ENCODE assay signal across 8 cellular contexts in the genomic region with DNA sequence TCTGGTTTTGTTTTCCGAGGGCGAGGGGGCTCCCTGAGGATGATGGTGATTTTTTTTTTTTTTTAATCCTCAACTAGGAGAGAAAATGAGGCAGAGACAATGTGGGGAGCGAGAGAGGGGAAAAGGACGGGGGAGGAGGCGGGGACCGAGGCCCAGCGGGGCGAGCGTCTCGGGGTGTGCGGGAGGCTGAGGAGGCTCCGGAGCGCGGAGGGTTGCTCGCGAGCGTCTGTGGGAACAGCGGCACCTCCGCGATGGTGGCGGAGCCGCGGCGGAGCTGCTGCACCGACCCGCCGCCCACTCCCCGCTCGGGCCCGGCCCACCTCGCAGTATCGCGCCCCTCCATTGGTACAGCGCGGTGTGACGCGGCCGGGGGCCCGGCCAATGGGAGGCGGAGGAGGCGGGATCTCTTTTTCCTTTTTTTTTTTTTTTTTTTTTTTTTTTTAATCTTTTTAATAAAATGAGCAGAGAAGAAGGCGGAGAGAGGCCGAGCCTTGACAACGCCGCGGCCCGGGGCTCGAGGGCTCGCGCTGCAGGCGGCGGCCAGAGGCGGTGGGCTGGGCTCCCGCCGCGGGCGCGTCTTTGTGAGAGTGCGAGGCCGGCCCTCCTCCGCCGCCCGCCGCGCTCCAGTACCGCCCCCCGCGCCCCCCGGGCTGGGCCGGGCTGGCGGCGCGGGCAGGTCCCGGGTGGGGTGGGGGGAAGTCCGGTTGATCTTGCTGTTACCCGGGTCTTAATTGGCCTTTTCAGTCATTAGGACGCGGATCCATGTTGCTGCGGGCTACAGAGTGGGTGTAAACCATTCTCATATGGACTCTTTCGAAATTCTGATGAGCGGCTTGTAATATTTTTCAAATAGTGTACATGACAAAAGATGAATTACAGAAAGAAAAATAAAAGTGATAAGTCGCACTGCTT. TPM values are rescaled to one million over a fixed set of nuclear protein-coding genes. Genes with fewer than 3 reads are reported as not detected.
DNase-seq lines count a peak whose midpoint lies in the region; ATAC-seq lines count a peak whose summit lies in the region.

A gene (minus strand): TSS at position 228 of the 912 bp plus-strand sequence.

- peak; percentile 72 to 78 for DNase-seq in AML-193 (lab: John Stamatoyannopoulos, UW)
- DNase-seq in NCI-H510A treated with DMSO at 0.1 percent for 48 hours (lab: John Stamatoyannopoulos, UW) = peak; percentile 99
- DNase-seq in activated CD4-positive, alpha-beta T cell treated with anti-CD3 and anti-CD28 coated beads for 1 hour = peak; percentile 97
- DNase-seq in cerebellum (ENCODE audit: low spot score) = peak; percentile 99
- peak; percentile 95 for DNase-seq in kidney tubule cell (ENCODE audit: low spot score)
- peak; percentile 94 to 96 for DNase-seq in stimulated activated CD4-positive, alpha-beta T cell treated with anti-CD3 and anti-CD28 coated beads, Interleukin-1b, Interleukin-23, amount 100 ng/mL, for 1 hour (ENCODE audit: low read depth in 2 of 2)

- ATAC-seq in GM19043 (IDR thresholded peaks at IDR 0.05; ENCODE audit: low read depth, unreplicated experiment) (peak; percentile 86), HG03354 (IDR thresholded peaks at IDR 0.05; ENCODE audit: poor library complexity, severe bottlenecking, unreplicated experiment) (peak; percentile 92)

RNA-seq across cellular contexts. Expression of the gene that starts here (rescaled TPM):
- 578 TPM for total RNA-seq in cerebellum

Comparison
In these comparisons a context has a peak if more than half of its experiments do, and no peak if none do; other contexts are left out.
1. Peak in every context shown above with its lines: DNase-seq and ATAC-seq.